Comparison of ENCODE assay signal across 8 cellular contexts in genomic region chr19:38869836-38870607, GRCh38. TPM values are rescaled to one million over a fixed set of nuclear protein-coding genes. Genes with fewer than 3 reads are reported as not detected.
A peak's percentile ranks its signal among the peaks of the same experiment; 100 is the strongest.
DNase-seq lines count a peak whose midpoint lies in the region; ATAC-seq lines count a peak whose summit lies in the region.

No MANE protein-coding gene starts in this region.

- H3K79me1 ChIP-seq in mesendoderm (ENCODE audit: low read length): no peaks in the 10 kb centered on the region

- DNase-seq in COLO668 (lab: John Stamatoyannopoulos, UW; ENCODE audit: unreplicated experiment) (peak; percentile 15), NCI-H1105 (lab: John Stamatoyannopoulos, UW) (peak; percentile 22), mesendoderm (peak; percentile 90), NCI-H2227 (lab: John Stamatoyannopoulos, UW; ENCODE audit: unreplicated experiment) (no peak)
- peak; percentile 72 to 90 for DNase-seq in activated CD8-positive, alpha-beta memory T cell treated with anti-CD3 and anti-CD28 coated beads for 1 hour (ENCODE audit: extremely low read depth in 1 of 2, low read depth in 1 of 2)
- peak; percentile 87 for DNase-seq in effector CD8-positive, alpha-beta T cell (lab: John Stamatoyannopoulos, UW)
- peak; percentile 88 for DNase-seq in stimulated activated CD8-positive, alpha-beta memory T cell treated with anti-CD3 and anti-CD28 coated beads, Interleukin-12 subunit alpha, Interleukin-12 subunit beta, amount 100 ng/mL, for 4 hours (ENCODE audit: low read depth)

- H3K4me3 ChIP-seq in mesendoderm (ENCODE audit: low read length): peak overlapping the region; percentile 11

- no peak overlapping the region for H3K23ac ChIP-seq in mesendoderm (ENCODE audit: low read length)

- ATAC-seq in GM21737 (IDR thresholded peaks at IDR 0.05; ENCODE audit: unreplicated experiment): peak; percentile 67

- no peak overlapping the region for H2AK5ac ChIP-seq in mesendoderm (ENCODE audit: low read length)

- H3K4me1 ChIP-seq in mesendoderm (ENCODE audit: control insufficient read depth, low read depth, low read length): peaks cover 2% of the 10 kb centered on the region

- no peak overlapping the region for H3K27ac ChIP-seq in mesendoderm (ENCODE audit: low read depth, low read length)

- H2BK5ac ChIP-seq in mesendoderm (ENCODE audit: low read length): peak overlapping the region; percentile 1

- H3K4ac ChIP-seq in mesendoderm (ENCODE audit: low read depth, low read length): no peak overlapping the region

- H3K4me2 ChIP-seq in mesendoderm (ENCODE audit: low read length): peak overlapping the region; percentile 34

- peak overlapping the region; percentile 6 for H3K18ac ChIP-seq in mesendoderm (ENCODE audit: low read length)

- H3K56ac ChIP-seq in mesendoderm (ENCODE audit: low read length): peak overlapping the region; percentile 90

- no peak overlapping the region for H4K5ac ChIP-seq in mesendoderm (ENCODE audit: low read length)

- no peak overlapping the region for H4K8ac ChIP-seq in mesendoderm (ENCODE audit: low read depth, low read length)

- H3K36me3 ChIP-seq in mesendoderm (ENCODE audit: control insufficient read depth, insufficient read depth, low read length): no peaks in the 10 kb centered on the region

- H3K27me3 ChIP-seq in mesendoderm (ENCODE audit: insufficient read depth, low read length, poor library complexity): no peaks in the 10 kb centered on the region

- WGBS in mesendoderm (ENCODE audit: extremely low coverage, insufficient coverage, low lambda C conversion rate): 100% methylated on average over 7 of the region's 62 CpGs

- no peak overlapping the region for H2BK120ac ChIP-seq in mesendoderm (ENCODE audit: low read depth, low read length)

- H3K9ac ChIP-seq in mesendoderm (ENCODE audit: low read length): peak overlapping the region; percentile 74

- no peaks in the 10 kb centered on the region for H3K79me2 ChIP-seq in mesendoderm (ENCODE audit: control insufficient read depth, insufficient read depth, low read length)

- H2BK15ac ChIP-seq in mesendoderm (replicated peaks; ENCODE audit: low read depth): no peak overlapping the region

RNA-seq across cellular contexts. Expression of gene RINL, which starts 8.1 kb away (rescaled TPM):
- 6.3 TPM for polyA plus RNA-seq in mesendoderm (2013, experiment 1 of 2)
- polyA plus RNA-seq in mesendoderm (2013, experiment 2 of 2): 5.7 TPM

RNA-seq across cellular contexts. Expression of gene HNRNPL, which starts 20.2 kb away (rescaled TPM):
- polyA plus RNA-seq in mesendoderm (2013, experiment 1 of 2): 460 TPM
- 455 TPM for polyA plus RNA-seq in mesendoderm (2013, experiment 2 of 2)

RNA-seq across cellular contexts. Expression of gene SIRT2, which starts 29.4 kb away (rescaled TPM):
- polyA plus RNA-seq in mesendoderm (2013, experiment 1 of 2): 5.4 TPM
- 5.4 TPM for polyA plus RNA-seq in mesendoderm (2013, experiment 2 of 2)

RNA-seq across cellular contexts. Expression of gene NFKBIB, which starts 29.7 kb away (rescaled TPM):
- 32.5 TPM for polyA plus RNA-seq in mesendoderm (2013, experiment 1 of 2)
- 33.1 TPM for polyA plus RNA-seq in mesendoderm (2013, experiment 2 of 2)

RNA-seq across cellular contexts. Expression of gene ECH1, which starts 38.4 kb away (rescaled TPM):
- 147 TPM for polyA plus RNA-seq in mesendoderm (2013, experiment 1 of 2)
- 149 TPM for polyA plus RNA-seq in mesendoderm (2013, experiment 2 of 2)
